In genomic region chr3:172277151-172277652, GRCh38 we compare ENCODE assay signal across 1 cellular context.
TF ChIP-seq lines count a peak whose summit lies in the region.

No MANE protein-coding gene starts in this region.

TF ChIP-seq in GM23338, 12 proteins besides CTCF, POLR2A, EP300 and RAD21 (continued from another document):
- TF ChIP-seq ZNF462 (CRISPR knock-in tag; IDR thresholded peaks at IDR 0.05) (no peak), JUNB (IDR thresholded peaks at IDR 0.05; ENCODE audit: unreplicated experiment) (no peak), STAT1 (IDR thresholded peaks at IDR 0.05; ENCODE audit: unreplicated experiment) (no peak)
